ENCODE assay signal across 1 cellular context in the genomic region with DNA sequence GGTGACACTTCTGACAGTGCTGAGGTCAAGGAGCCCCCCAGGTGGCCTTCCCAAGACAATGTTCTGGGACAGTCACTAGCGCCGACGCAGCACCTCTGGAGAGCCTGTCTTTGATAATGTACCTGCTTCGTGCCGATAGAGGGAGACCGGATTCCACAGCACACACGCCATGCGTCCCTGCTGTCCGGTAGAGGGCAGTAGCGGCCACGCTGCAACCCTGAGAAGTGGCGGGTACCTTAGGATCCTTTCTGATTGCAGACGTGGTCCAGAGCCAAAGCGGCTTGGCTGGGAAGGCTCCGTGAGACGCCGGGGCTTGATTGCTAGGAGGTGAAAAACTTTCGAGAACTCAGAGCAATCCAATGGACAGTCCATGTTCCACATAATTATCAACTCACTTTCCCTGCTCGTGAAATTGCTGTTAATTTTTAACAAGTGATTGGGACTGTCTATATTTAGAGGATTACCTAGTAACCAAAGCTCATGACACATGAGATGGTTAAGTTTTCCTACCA.
A peak's percentile ranks its signal among the peaks of the same experiment; 100 is the strongest.
TF ChIP-seq lines count a peak whose summit lies in the region.

No MANE protein-coding gene starts in this region.

TF ChIP-seq in HepG2, 621 proteins besides CTCF, POLR2A, EP300 and RAD21 (continued from another document):
- TF ChIP-seq ZNF180 (CRISPR knock-in tag; IDR thresholded peaks at IDR 0.05; ENCODE audit: borderline replicate concordance, low read depth) (no peak; the same call in 1 of the 2 replicates), ZNF432 (CRISPR knock-in tag; IDR thresholded peaks at IDR 0.05; ENCODE audit: borderline replicate concordance) (no peak), ZNF350 (CRISPR knock-in tag; IDR thresholded peaks at IDR 0.05; ENCODE audit: borderline replicate concordance, low read depth) (peak; percentile 61; the same call in 1 of the 2 replicates), ZNF263 (CRISPR knock-in tag; IDR thresholded peaks at IDR 0.05) (no peak), ZNF234 (CRISPR knock-in tag; conservative IDR thresholded peaks at IDR 0.05) (no peak), FIP1L1 (IDR thresholded peaks at IDR 0.05; ENCODE audit: borderline replicate concordance, insufficient read depth, low read depth, low read length) (no peak), ZNF749 (CRISPR knock-in tag; IDR thresholded peaks at IDR 0.05; ENCODE audit: borderline replicate concordance) (no peak), ZNF441 (CRISPR knock-in tag; IDR thresholded peaks at IDR 0.05; ENCODE audit: borderline replicate concordance) (no peak), SRSF1 (optimal IDR thresholded peaks at IDR 0.05; ENCODE audit: low read depth, low read length) (no peak), EZH2 (conservative IDR thresholded peaks at IDR 0.05; ENCODE audit: low read depth, low read length) (no peak), ZNF264 (CRISPR knock-in tag; IDR thresholded peaks at IDR 0.05) (no peak), GTF2F1 (IDR thresholded peaks at IDR 0.05; ENCODE audit: low read length) (no peak)
- TF ChIP-seq, protein P1, sequence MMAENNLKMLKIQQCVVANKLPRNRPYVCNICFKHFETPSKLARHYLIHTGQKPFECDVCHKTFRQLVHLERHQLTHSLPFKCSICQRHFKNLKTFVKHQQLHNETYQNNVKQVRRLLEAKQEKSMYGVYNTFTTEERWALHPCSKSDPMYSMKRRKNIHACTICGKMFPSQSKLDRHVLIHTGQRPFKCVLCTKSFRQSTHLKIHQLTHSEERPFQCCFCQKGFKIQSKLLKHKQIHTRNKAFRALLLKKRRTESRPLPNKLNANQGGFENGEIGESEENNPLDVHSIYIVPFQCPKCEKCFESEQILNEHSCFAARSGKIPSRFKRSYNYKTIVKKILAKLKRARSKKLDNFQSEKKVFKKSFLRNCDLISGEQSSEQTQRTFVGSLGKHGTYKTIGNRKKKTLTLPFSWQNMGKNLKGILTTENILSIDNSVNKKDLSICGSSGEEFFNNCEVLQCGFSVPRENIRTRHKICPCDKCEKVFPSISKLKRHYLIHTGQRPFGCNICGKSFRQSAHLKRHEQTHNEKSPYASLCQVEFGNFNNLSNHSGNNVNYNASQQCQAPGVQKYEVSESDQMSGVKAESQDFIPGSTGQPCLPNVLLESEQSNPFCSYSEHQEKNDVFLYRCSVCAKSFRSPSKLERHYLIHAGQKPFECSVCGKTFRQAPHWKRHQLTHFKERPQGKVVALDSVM (CRISPR knock-in tag; IDR thresholded peaks at IDR 0.05), result no peak
- TF ChIP-seq, protein P2, sequence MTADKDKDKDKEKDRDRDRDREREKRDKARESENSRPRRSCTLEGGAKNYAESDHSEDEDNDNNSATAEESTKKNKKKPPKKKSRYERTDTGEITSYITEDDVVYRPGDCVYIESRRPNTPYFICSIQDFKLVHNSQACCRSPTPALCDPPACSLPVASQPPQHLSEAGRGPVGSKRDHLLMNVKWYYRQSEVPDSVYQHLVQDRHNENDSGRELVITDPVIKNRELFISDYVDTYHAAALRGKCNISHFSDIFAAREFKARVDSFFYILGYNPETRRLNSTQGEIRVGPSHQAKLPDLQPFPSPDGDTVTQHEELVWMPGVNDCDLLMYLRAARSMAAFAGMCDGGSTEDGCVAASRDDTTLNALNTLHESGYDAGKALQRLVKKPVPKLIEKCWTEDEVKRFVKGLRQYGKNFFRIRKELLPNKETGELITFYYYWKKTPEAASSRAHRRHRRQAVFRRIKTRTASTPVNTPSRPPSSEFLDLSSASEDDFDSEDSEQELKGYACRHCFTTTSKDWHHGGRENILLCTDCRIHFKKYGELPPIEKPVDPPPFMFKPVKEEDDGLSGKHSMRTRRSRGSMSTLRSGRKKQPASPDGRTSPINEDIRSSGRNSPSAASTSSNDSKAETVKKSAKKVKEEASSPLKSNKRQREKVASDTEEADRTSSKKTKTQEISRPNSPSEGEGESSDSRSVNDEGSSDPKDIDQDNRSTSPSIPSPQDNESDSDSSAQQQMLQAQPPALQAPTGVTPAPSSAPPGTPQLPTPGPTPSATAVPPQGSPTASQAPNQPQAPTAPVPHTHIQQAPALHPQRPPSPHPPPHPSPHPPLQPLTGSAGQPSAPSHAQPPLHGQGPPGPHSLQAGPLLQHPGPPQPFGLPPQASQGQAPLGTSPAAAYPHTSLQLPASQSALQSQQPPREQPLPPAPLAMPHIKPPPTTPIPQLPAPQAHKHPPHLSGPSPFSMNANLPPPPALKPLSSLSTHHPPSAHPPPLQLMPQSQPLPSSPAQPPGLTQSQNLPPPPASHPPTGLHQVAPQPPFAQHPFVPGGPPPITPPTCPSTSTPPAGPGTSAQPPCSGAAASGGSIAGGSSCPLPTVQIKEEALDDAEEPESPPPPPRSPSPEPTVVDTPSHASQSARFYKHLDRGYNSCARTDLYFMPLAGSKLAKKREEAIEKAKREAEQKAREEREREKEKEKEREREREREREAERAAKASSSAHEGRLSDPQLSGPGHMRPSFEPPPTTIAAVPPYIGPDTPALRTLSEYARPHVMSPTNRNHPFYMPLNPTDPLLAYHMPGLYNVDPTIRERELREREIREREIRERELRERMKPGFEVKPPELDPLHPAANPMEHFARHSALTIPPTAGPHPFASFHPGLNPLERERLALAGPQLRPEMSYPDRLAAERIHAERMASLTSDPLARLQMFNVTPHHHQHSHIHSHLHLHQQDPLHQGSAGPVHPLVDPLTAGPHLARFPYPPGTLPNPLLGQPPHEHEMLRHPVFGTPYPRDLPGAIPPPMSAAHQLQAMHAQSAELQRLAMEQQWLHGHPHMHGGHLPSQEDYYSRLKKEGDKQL (CRISPR knock-in tag; IDR thresholded peaks at IDR 0.05; ENCODE audit: low read depth), result no peak
- TF ChIP-seq, protein P3, sequence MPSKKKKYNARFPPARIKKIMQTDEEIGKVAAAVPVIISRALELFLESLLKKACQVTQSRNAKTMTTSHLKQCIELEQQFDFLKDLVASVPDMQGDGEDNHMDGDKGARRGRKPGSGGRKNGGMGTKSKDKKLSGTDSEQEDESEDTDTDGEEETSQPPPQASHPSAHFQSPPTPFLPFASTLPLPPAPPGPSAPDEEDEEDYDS (CRISPR knock-in tag; IDR thresholded peaks at IDR 0.05), result 0 out of 2 replicates have a peak, but pooled peaks have one; percentile 33
